24 cellular contexts compared by ENCODE assay signal in genomic region chr7:76252020-76252419, GRCh38.
"Had no signal": no experiment of that assay in that cellular context is flagged by ENCODE, and none has a peak within 500 bp of the region (broad histone marks: within the 10 kb centered on the region; RNA-seq: fewer than 3 reads in every experiment).

No MANE protein-coding gene starts in this region.

- H3K4me1 ChIP-seq: SJSA1 had no signal

- H3K4me3 ChIP-seq: SJSA1, SK-N-MC had no signal

- H3K9me3 ChIP-seq: SJSA1 had no signal

- H3K36me3 ChIP-seq: SJSA1 had no signal

- H3K27ac ChIP-seq: HL-60, SJSA1, SK-N-MC had no signal

- DNase-seq: KBM-7, MV-4-11, NCI-H1048, NCI-H1105, NCI-H1417, NCI-H1436 treated with DMSO at 0.1 percent for 48 hours, NCI-H1694, NCI-H187 treated with DMSO at 0.1 percent for 48 hours, NCI-H2029 treated with DMSO at 0.1 percent for 48 hours, NCI-H2171 treated with DMSO at 0.1 percent for 48 hours, NCI-H226, NCI-H446, NCI-H510A, NCI-H524 treated with DMSO at 0.1 percent for 48 hours, NCI-H69, NCI-H774, Right ventricle myocardium superior, RPMI8226, SIG-M5 had no signal

- H3K27me3 ChIP-seq: SJSA1 had no signal

- FAIRE-seq: HTR-8/SVneo, RCC 7860 had no signal
